ENCODE assay signal across 22 cellular contexts in genomic region chr6:14094721-14095120, GRCh38. TPM values are rescaled to one million over a fixed set of nuclear protein-coding genes. Genes with fewer than 3 reads are reported as not detected.
A peak's percentile ranks its signal among the peaks of the same experiment; 100 is the strongest.
DNase-seq lines count a peak whose midpoint lies in the region; ATAC-seq and TF ChIP-seq lines count a peak whose summit lies in the region.
"Had no signal": no experiment of that assay in that cellular context is flagged by ENCODE, and none has a peak within 500 bp of the region (broad histone marks: within the 10 kb centered on the region; RNA-seq: fewer than 3 reads in every experiment).

No MANE protein-coding gene starts in this region.

- H4K8ac ChIP-seq in trophoblast cell (ENCODE audit: low read depth, low read length), result no peak overlapping the region

- no peaks in the 10 kb centered on the region for H3K27me3 ChIP-seq in BLaER1 treated with 17β-estradiol and CSF1 and Interleukin-3, amounts not matched to agents 10 nM and 100 nM
- H3K27me3 ChIP-seq in HL-60 (ENCODE audit: insufficient read depth, poor library complexity, severe bottlenecking), result no peaks in the 10 kb centered on the region
- H3K27me3 ChIP-seq in trophoblast cell (ENCODE audit: insufficient read depth, low read length), result no peaks in the 10 kb centered on the region
- H3K27me3 ChIP-seq: ascending aorta, right lobe of liver had no signal

- no peaks in the 10 kb centered on the region for H3K9me3 Mint-ChIP-seq in activated T-helper 2 cell treated with anti-CD3 and anti-CD28 coated beads, Interferon-gamma antibody, Interleukin-2, Interleukin-4, amounts not matched to agents 10 μg/mL and 5 μg/mL and 100 μg/mL, durations not matched to agents 14 hours and 24 hours and 36 hours
- H3K9me3 Mint-ChIP-seq: activated naive CD4-positive, alpha-beta T cell treated with anti-CD3 and anti-CD28 coated beads, Interleukin-2, amount 10 ng/mL, durations not matched to agents 7 days and 5 days; nephron had no signal

- no peak overlapping the region for H2BK120ac ChIP-seq in trophoblast cell (ENCODE audit: insufficient read depth, low read length, poor library complexity)

- peak overlapping the region in 3 of 11 experiments; percentile 3 to 46 (median 4); a peak in 2 of 22 replicates for H3K9ac ChIP-seq in BLaER1 treated with 17β-estradiol and CSF1 and Interleukin-3, amounts not matched to agents 10 nM and 100 nM
- H3K9ac ChIP-seq in trophoblast cell (ENCODE audit: low read length), result no peak overlapping the region
- H3K9ac ChIP-seq: parathyroid adenoma had no signal

- H3K4me1 Mint-ChIP-seq in activated T-helper 2 cell treated with anti-CD3 and anti-CD28 coated beads, Interferon-gamma antibody, Interleukin-2, Interleukin-4, amounts not matched to agents 10 μg/mL and 5 μg/mL and 100 μg/mL, durations not matched to agents 14 hours and 24 hours and 36 hours (ENCODE audit: low read depth), result peaks cover 44% of the 10 kb centered on the region
- H3K4me1 Mint-ChIP-seq: activated naive CD4-positive, alpha-beta T cell treated with anti-CD3 and anti-CD28 coated beads, Interleukin-2, amount 10 ng/mL, durations not matched to agents 7 days and 5 days; nephron had no signal

- peak overlapping the region in 9 of 11 experiments; percentile 2 to 74 (median 56); a peak in 11 of 22 replicates for H3K27ac ChIP-seq in BLaER1 treated with 17β-estradiol and CSF1 and Interleukin-3, amounts not matched to agents 10 nM and 100 nM
- H3K27ac ChIP-seq in HL-60 (replicated peaks) (peak overlapping the region; percentile 28), trophoblast cell (ENCODE audit: low read depth, low read length) (no peak overlapping the region)
- H3K27ac ChIP-seq: ascending aorta, parathyroid adenoma, right lobe of liver had no signal

- DNase-seq in HL-60 (ENCODE audit: low read depth in 1 of 2, low spot score in 1 of 2) (no peak), trophoblast cell (peak; percentile 57 to 86), hypothalamus (lab: John Stamatoyannopoulos, UW) (no peak), DMS 273 treated with DMSO at 0.1 percent for 48 hours (lab: John Stamatoyannopoulos, UW) (no peak)
- no peak for DNase-seq in activated T-helper 2 cell treated with anti-CD3 and anti-CD28 coated beads, Interferon-gamma antibody, Interleukin-2, Interleukin-4, amounts not matched to agents 10 μg/mL and 5 μg/mL and 100 μg/mL, durations not matched to agents 14 hours and 24 hours and 36 hours (ENCODE audit: low spot score)
- no peak for DNase-seq in activated CD4-positive, CD25-positive, alpha-beta regulatory T cell treated with anti-CD3 and anti-CD28 coated beads, Interleukin-2, amount 50 U/mL, for 72 hours
- DNase-seq: activated naive CD4-positive, alpha-beta T cell treated with anti-CD3 and anti-CD28 coated beads, Interleukin-2, amount 10 ng/mL, durations not matched to agents 7 days and 5 days; cerebellar nuclear complex; DMS79 treated with DMSO at 0.1 percent for 48 hours; effector memory CD4-positive, alpha-beta T cell; left cardiac atrium; NCI-H1436; NCI-H526 treated with DMSO at 0.1 percent for 48 hours; right lobe of liver; stimulated activated CD4-positive, alpha-beta T cell treated with anti-CD3 and anti-CD28 coated beads, Interleukin-15, amount 100 ng/mL, for 24 hours had no signal

- no peak overlapping the region for H2BK12ac ChIP-seq in trophoblast cell (ENCODE audit: low read length)

- no peak overlapping the region for H3K4ac ChIP-seq in trophoblast cell (ENCODE audit: low read depth, low read length)

- H2BK5ac ChIP-seq in trophoblast cell (ENCODE audit: low read depth, low read length, poor library complexity), result no peak overlapping the region

- no peaks in the 10 kb centered on the region for H3K27me3 Mint-ChIP-seq in activated T-helper 2 cell treated with anti-CD3 and anti-CD28 coated beads, Interferon-gamma antibody, Interleukin-2, Interleukin-4, amounts not matched to agents 10 μg/mL and 5 μg/mL and 100 μg/mL, durations not matched to agents 14 hours and 24 hours and 36 hours (ENCODE audit: low read depth)
- H3K27me3 Mint-ChIP-seq: activated naive CD4-positive, alpha-beta T cell treated with anti-CD3 and anti-CD28 coated beads, Interleukin-2, amount 10 ng/mL, durations not matched to agents 7 days and 5 days had no signal

- peak overlapping the region; percentile 48 to 78 (median 60) for H3K4me2 ChIP-seq in BLaER1 treated with 17β-estradiol and CSF1 and Interleukin-3, amounts not matched to agents 10 nM and 100 nM
- no peak overlapping the region for H3K4me2 ChIP-seq in trophoblast cell (ENCODE audit: low read length)

- H3K79me2 ChIP-seq in trophoblast cell (ENCODE audit: control insufficient read depth, insufficient read depth, low read length, poor library complexity), result no peaks in the 10 kb centered on the region
- H3K79me2 ChIP-seq: parathyroid adenoma had no signal

- H3K79me1 ChIP-seq in trophoblast cell (ENCODE audit: low read length), result no peaks in the 10 kb centered on the region

- peaks cover 0 to 11% (median 0%) of the 10 kb centered on the region in 11 experiments; a peak in 2 of 22 replicates for H3K9me3 ChIP-seq in BLaER1 treated with 17β-estradiol and CSF1 and Interleukin-3, amounts not matched to agents 10 nM and 100 nM (replicated peaks in 1 of 11)
- H3K9me3 ChIP-seq in trophoblast cell (ENCODE audit: insufficient read depth, low read depth, low read length), result peaks cover 2% of the 10 kb centered on the region
- H3K9me3 ChIP-seq: ascending aorta, right lobe of liver had no signal

- H3K36me3 Mint-ChIP-seq in activated T-helper 2 cell treated with anti-CD3 and anti-CD28 coated beads, Interferon-gamma antibody, Interleukin-2, Interleukin-4, amounts not matched to agents 10 μg/mL and 5 μg/mL and 100 μg/mL, durations not matched to agents 14 hours and 24 hours and 36 hours (ENCODE audit: low read depth), result peaks cover 4% of the 10 kb centered on the region
- H3K36me3 Mint-ChIP-seq: activated naive CD4-positive, alpha-beta T cell treated with anti-CD3 and anti-CD28 coated beads, Interleukin-2, amount 10 ng/mL, durations not matched to agents 7 days and 5 days had no signal

- H3K36me3 ChIP-seq in BLaER1 treated with 17β-estradiol and CSF1 and Interleukin-3, amounts not matched to agents 10 nM and 100 nM, result no peaks in the 10 kb centered on the region
- H3K36me3 ChIP-seq in trophoblast cell (ENCODE audit: control insufficient read depth in 1 of 2, insufficient read depth in 2 of 2, low read length in 2 of 2), result no peaks in the 10 kb centered on the region
- H3K36me3 ChIP-seq: ascending aorta, right lobe of liver had no signal

- no peak overlapping the region for H2AFZ ChIP-seq in trophoblast cell (ENCODE audit: insufficient read depth, low read length, poor library complexity)
- H2AFZ ChIP-seq: parathyroid adenoma had no signal

- ATAC-seq in GM21381 (IDR thresholded peaks at IDR 0.05; ENCODE audit: unreplicated experiment), result no peak
- ATAC-seq: HepG2, Right ventricle myocardium inferior had no signal

- no peak overlapping the region for H3K4me3 Mint-ChIP-seq in activated T-helper 2 cell treated with anti-CD3 and anti-CD28 coated beads, Interferon-gamma antibody, Interleukin-2, Interleukin-4, amounts not matched to agents 10 μg/mL and 5 μg/mL and 100 μg/mL, durations not matched to agents 14 hours and 24 hours and 36 hours (ENCODE audit: low read depth)
- H3K4me3 Mint-ChIP-seq: activated naive CD4-positive, alpha-beta T cell treated with anti-CD3 and anti-CD28 coated beads, Interleukin-2, amount 10 ng/mL, durations not matched to agents 7 days and 5 days; nephron had no signal

- H3K14ac ChIP-seq in trophoblast cell (ENCODE audit: low read length), result no peak overlapping the region

- no peak overlapping the region for H4K91ac ChIP-seq in trophoblast cell (ENCODE audit: low read depth, low read length)

- no peak for TF ChIP-seq CTCF in HL-60 (IDR thresholded peaks at IDR 0.05; ENCODE audit: insufficient read depth, low read length)

- no peaks in the 10 kb centered on the region for H4K20me1 ChIP-seq in BLaER1 treated with 17β-estradiol and CSF1 and Interleukin-3, amounts not matched to agents 10 nM and 100 nM

- no peak overlapping the region for H4K12ac ChIP-seq in trophoblast cell (ENCODE audit: low read depth, low read length)

- no peak overlapping the region for H2AK5ac ChIP-seq in trophoblast cell (ENCODE audit: low read length)

- WGBS in trophoblast cell (ENCODE audit: extremely low coverage, insufficient coverage, insufficient read length), result no CpG with 5 or more reads among the region's 4 CpGs

- peak overlapping the region; percentile 71 for H3K27ac Mint-ChIP-seq in activated T-helper 2 cell treated with anti-CD3 and anti-CD28 coated beads, Interferon-gamma antibody, Interleukin-2, Interleukin-4, amounts not matched to agents 10 μg/mL and 5 μg/mL and 100 μg/mL, durations not matched to agents 14 hours and 24 hours and 36 hours
- H3K27ac Mint-ChIP-seq: activated naive CD4-positive, alpha-beta T cell treated with anti-CD3 and anti-CD28 coated beads, Interleukin-2, amount 10 ng/mL, durations not matched to agents 7 days and 5 days; nephron had no signal

- peaks cover 24 to 86% (median 38%) of the 10 kb centered on the region in 10 experiments for H3K4me1 ChIP-seq in BLaER1 treated with 17β-estradiol and CSF1 and Interleukin-3, amounts not matched to agents 10 nM and 100 nM
- no peaks in the 10 kb centered on the region for H3K4me1 ChIP-seq in trophoblast cell (ENCODE audit: control insufficient read depth in 1 of 2, insufficient read depth in 2 of 2, low read length in 2 of 2)
- H3K4me1 ChIP-seq: ascending aorta, parathyroid adenoma, right lobe of liver had no signal

- no peak overlapping the region for H3K23ac ChIP-seq in trophoblast cell (ENCODE audit: low read length)

- H3K4me3 ChIP-seq in BLaER1 treated with 17β-estradiol and CSF1 and Interleukin-3, amounts not matched to agents 10 nM and 100 nM, result no peak overlapping the region
- H3K4me3 ChIP-seq in HL-60 (replicated peaks; ENCODE audit: insufficient read depth, low read length), result no peak overlapping the region
- no peak overlapping the region for H3K4me3 ChIP-seq in trophoblast cell (ENCODE audit: low read depth, low read length)
- H3K4me3 ChIP-seq: ascending aorta, right lobe of liver had no signal

- intact Hi-C loops in activated T-helper 2 cell treated with anti-CD3 and anti-CD28 coated beads, Interferon-gamma antibody, Interleukin-2, Interleukin-4, amounts not matched to agents 10 μg/mL and 5 μg/mL and 100 μg/mL, durations not matched to agents 14 hours and 24 hours and 36 hours (cut with micrococcal nuclease), result loop anchor here (1.0 kb wide), 1 partner anchor 15 kb away; no protein-coding TSS in a partner anchor

- no peak overlapping the region for H3K18ac ChIP-seq in trophoblast cell (ENCODE audit: low read length)

RNA-seq across cellular contexts. Expression of gene CD83, which starts 22.9 kb away (rescaled TPM):
- total RNA-seq in activated T-helper 2 cell treated with anti-CD3 and anti-CD28 coated beads, Interferon-gamma antibody, Interleukin-2, Interleukin-4, amounts not matched to agents 10 μg/mL and 5 μg/mL and 100 μg/mL, durations not matched to agents 14 hours and 24 hours and 36 hours, result 145 and 150 TPM in 2 replicates
- 1.3 and 1.4 TPM in 2 replicates for polyA plus RNA-seq in trophoblast cell (2013)

Comparison
In these comparisons a context has a peak if more than half of its experiments do, and no peak if none do; other contexts are left out.
1. DNase-seq: peak in trophoblast cell (2 of 2); none in HL-60 (0 of 2), activated T-helper 2 cell treated with anti-CD3 and anti-CD28 coated beads, Interferon-gamma antibody, Interleukin-2, Interleukin-4, amounts not matched to agents 10 μg/mL and 5 μg/mL and 100 μg/mL, durations not matched to agents 14 hours and 24 hours and 36 hours (single experiment), hypothalamus (0 of 51), DMS 273 treated with DMSO at 0.1 percent for 48 hours (single experiment) and activated CD4-positive, CD25-positive, alpha-beta regulatory T cell treated with anti-CD3 and anti-CD28 coated beads, Interleukin-2, amount 50 U/mL, for 72 hours (single experiment).